Comparison of ENCODE assay signal across 10 cellular contexts in genomic region chr7:27192546-27193334, GRCh38. TPM values are rescaled to one million over a fixed set of nuclear protein-coding genes. Genes with fewer than 3 reads are reported as not detected.
DNase-seq lines count a peak whose midpoint lies in the region; ATAC-seq and TF ChIP-seq lines count a peak whose summit lies in the region.
"Had no signal": no experiment of that assay in that cellular context is flagged by ENCODE, and none has a peak within 500 bp of the region (broad histone marks: within the 10 kb centered on the region; RNA-seq: fewer than 3 reads in every experiment).

No MANE protein-coding gene starts in this region.

- TF ChIP-seq EP300 in upper lobe of left lung (IDR thresholded peaks at IDR 0.05), result no peak

- H3K27me3 ChIP-seq in body of pancreas, result peaks cover 0 to 88% of the 10 kb centered on the region in 2 donors
- H3K27me3 ChIP-seq in upper lobe of left lung, result peaks cover 3 to 96% (median 58%) of the 10 kb centered on the region in 4 donors

- H3K36me3 ChIP-seq in body of pancreas (replicated peaks in 1 of 2; ENCODE audit: insufficient read depth in 1 of 2, low read depth in 2 of 2) (no peaks in the 10 kb centered on the region), upper lobe of left lung (no peaks in the 10 kb centered on the region)
- H3K36me3 ChIP-seq: BLaER1 had no signal

- peaks cover 49% of the 10 kb centered on the region for H3K4me1 Mint-ChIP-seq in mesothelial cell of epicardium

- 3 to 12% methylated on average over 35 to 78 of the region's 78 CpGs for WGBS in body of pancreas, 2 donors
- WGBS in upper lobe of left lung, 2 donors, result 2 to 5% methylated on average over 13 to 59 of the region's 78 CpGs

- no peak overlapping the region for H3K4me3 ChIP-seq in body of pancreas
- peak overlapping the region; percentile 18 to 37 (median 30) for H3K4me3 ChIP-seq in upper lobe of left lung
- H3K4me3 ChIP-seq: BLaER1 had no signal

- no peaks in the 10 kb centered on the region for H3K36me3 Mint-ChIP-seq in mesothelial cell of epicardium

- ATAC-seq in body of pancreas (peak; percentile 43), upper lobe of left lung (ENCODE audit: low FRiP score in 2 of 2) (peak in 1 of 2 donors; percentile 64), HG03432 (IDR thresholded peaks at IDR 0.05; ENCODE audit: unreplicated experiment) (no peak)

- peaks cover 37% of the 10 kb centered on the region for H3K4me1 ChIP-seq in body of pancreas
- H3K4me1 ChIP-seq in upper lobe of left lung, result peaks cover 32 to 35% (median 34%) of the 10 kb centered on the region in 4 donors
- H3K4me1 ChIP-seq: BLaER1 had no signal

- H3K9me3 Mint-ChIP-seq in mesothelial cell of epicardium, result no peaks in the 10 kb centered on the region

- no peak overlapping the region for H3K27ac ChIP-seq in body of pancreas
- H3K27ac ChIP-seq in upper lobe of left lung, result no peak overlapping the region
- H3K27ac ChIP-seq: BLaER1 had no signal

- H3K27me3 Mint-ChIP-seq in mesothelial cell of epicardium (ENCODE audit: low read depth), result peaks cover 96% of the 10 kb centered on the region

- no peaks in the 10 kb centered on the region for H3K9me3 ChIP-seq in body of pancreas
- no peaks in the 10 kb centered on the region for H3K9me3 ChIP-seq in upper lobe of left lung
- H3K9me3 ChIP-seq: BLaER1 had no signal

- DNase-seq in activated CD8-positive, alpha-beta memory T cell treated with anti-CD3 and anti-CD28 coated beads for 24 hours, result peak; percentile 69
- DNase-seq in activated CD8-positive, alpha-beta memory T cell treated with anti-CD3 and anti-CD28 coated beads, Interleukin-2, amount 50 U/mL, for 4 hours, result no peak
- DNase-seq in body of pancreas (peak in 2 of 4 donors; percentile 13 to 17), mesothelial cell of epicardium (ENCODE audit: low spot score in 2 of 2, unreplicated experiment in 2 of 2) (no peak), upper lobe of left lung (peak in 1 of 2 donors; percentile 86), KG1 (lab: John Stamatoyannopoulos, UW) (no peak), NCI-H1105 treated with DMSO at 0.1 percent for 48 hours (lab: John Stamatoyannopoulos, UW) (no peak)

- peak overlapping the region; percentile 67 for H3K4me3 Mint-ChIP-seq in mesothelial cell of epicardium

- intact Hi-C loops in body of pancreas (cut with DNase I), result loop anchor here (10.0 kb wide), 3 partner anchors 382 to 902 kb away; no protein-coding TSS in a partner anchor

- TF ChIP-seq POLR2A in body of pancreas (IDR thresholded peaks at IDR 0.05), result no peak
- no peak for TF ChIP-seq POLR2A in upper lobe of left lung (IDR thresholded peaks at IDR 0.05)

- H3K27ac Mint-ChIP-seq in mesothelial cell of epicardium, result peak overlapping the region; percentile 94

- no peak for TF ChIP-seq CTCF in body of pancreas (IDR thresholded peaks at IDR 0.05)
- no peak for TF ChIP-seq CTCF in mesothelial cell of epicardium (IDR thresholded peaks at IDR 0.05; ENCODE audit: unreplicated experiment)
- no peak for TF ChIP-seq CTCF in upper lobe of left lung (IDR thresholded peaks at IDR 0.05)

RNA-seq across cellular contexts. Expression of gene HOXA13, which starts 7.2 kb away (rescaled TPM):
- total RNA-seq in body of pancreas (not detected), mesothelial cell of epicardium (6.9 to 7.7 TPM (median 7.5 TPM) in 3 replicates), upper lobe of left lung (not detected)
- total RNA-seq: activated CD8-positive, alpha-beta memory T cell treated with anti-CD3 and anti-CD28 coated beads for 36 hours had no signal

RNA-seq across cellular contexts. Expression of gene HOXA11, which starts 7.7 kb away (rescaled TPM):
- total RNA-seq in body of pancreas (not detected), mesothelial cell of epicardium (3.3 to 4.2 TPM (median 3.9 TPM) in 3 replicates), upper lobe of left lung (not detected)
- total RNA-seq: activated CD8-positive, alpha-beta memory T cell treated with anti-CD3 and anti-CD28 coated beads for 36 hours had no signal

RNA-seq across cellular contexts. Expression of gene HOXA10, which starts 18.6 kb away (rescaled TPM):
- total RNA-seq in body of pancreas, result under 1 TPM in 1 of 2 donors, not detected in 1; 0.52 TPM
- total RNA-seq in mesothelial cell of epicardium, result 13.1 to 14.4 TPM (median 13.8 TPM) in 3 replicates
- total RNA-seq in upper lobe of left lung, result under 1 TPM in 2 of 6 donors, not detected in 4; 0.15 to 0.24 TPM

RNA-seq across cellular contexts. Expression of gene HOXA9, which starts 27.4 kb away (rescaled TPM):
- total RNA-seq in body of pancreas (not detected), mesothelial cell of epicardium (10.8 to 14.5 TPM (median 13.2 TPM) in 3 replicates), upper lobe of left lung (1 to 10 TPM in 2 of 6 donors, under 1 TPM in 3, not detected in 1; 0.30 to 6.1 (median 0.49) TPM)
- total RNA-seq: activated CD8-positive, alpha-beta memory T cell treated with anti-CD3 and anti-CD28 coated beads for 36 hours had no signal

RNA-seq across cellular contexts. Expression of gene HOXA7, which starts 36.3 kb away (rescaled TPM):
- total RNA-seq in body of pancreas (under 1 TPM; 0.26 to 0.66 TPM), mesothelial cell of epicardium (17.4 to 18.9 TPM (median 17.9 TPM) in 3 replicates), upper lobe of left lung (1 to 10 TPM in 3 of 6 donors, under 1 TPM in 1, not detected in 2; 0.46 to 3.3 (median 2.5) TPM)
- total RNA-seq: activated CD8-positive, alpha-beta memory T cell treated with anti-CD3 and anti-CD28 coated beads for 36 hours had no signal

Comparison
In these comparisons a context has a peak if more than half of its experiments do, and no peak if none do; other contexts are left out.
1. H3K4me3 ChIP-seq: peak in upper lobe of left lung (4 of 4); none in body of pancreas (0 of 2).